In genomic region chr17:43983515-43984411, GRCh38 we compare ENCODE assay signal across 9 cellular contexts. TPM values are rescaled to one million over a fixed set of nuclear protein-coding genes. Genes with fewer than 3 reads are reported as not detected.
DNase-seq lines count a peak whose midpoint lies in the region; ATAC-seq and TF ChIP-seq lines count a peak whose summit lies in the region.
"Had no signal": no experiment of that assay in that cellular context is flagged by ENCODE, and none has a peak within 500 bp of the region (broad histone marks: within the 10 kb centered on the region; RNA-seq: fewer than 3 reads in every experiment).

No MANE protein-coding gene starts in this region.

- peak overlapping the region; percentile 60 for H3K9ac ChIP-seq in ES-I3 (ENCODE audit: low read depth, low read length)

- H3K4me1 ChIP-seq in ES-I3 (ENCODE audit: insufficient read depth, low read length), result no peaks in the 10 kb centered on the region
- peaks cover 0 to 13% (median 7%) of the 10 kb centered on the region in 4 donors for H3K4me1 ChIP-seq in Peyer's patch
- no peaks in the 10 kb centered on the region for H3K4me1 ChIP-seq in prostate gland (replicated peaks)

- H3K9me3 ChIP-seq in ES-I3 (ENCODE audit: control insufficient read depth, insufficient read depth, low read length), result no peaks in the 10 kb centered on the region
- H3K9me3 ChIP-seq in Peyer's patch, result no peaks in the 10 kb centered on the region
- H3K9me3 ChIP-seq in prostate gland, result no peaks in the 10 kb centered on the region

- H3K27ac ChIP-seq in Peyer's patch (peak overlapping the region in 1 of 4 donors; percentile 57), prostate gland (no peak overlapping the region)

- intact Hi-C loops in prostate gland (cut with DNase I), result no loop called here

- DNase-seq in Peyer's patch (peak in 2 of 3 donors; percentile 55 to 71), foreskin fibroblast (peak in 1 of 2 donors; percentile 54), prostate gland (ENCODE audit: low spot score) (no peak), NCI-H1930 (lab: John Stamatoyannopoulos, UW) (no peak)
- no peak for DNase-seq in effector CD8-positive, alpha-beta T cell (lab: John Stamatoyannopoulos, UW)

- H3K36me3 ChIP-seq in ES-I3 (ENCODE audit: insufficient read depth, low read length) (no peaks in the 10 kb centered on the region), Peyer's patch (no peaks in the 10 kb centered on the region), prostate gland (no peaks in the 10 kb centered on the region)

- ATAC-seq in GM19452 (IDR thresholded peaks at IDR 0.05; ENCODE audit: unreplicated experiment) (no peak), GM18861 (IDR thresholded peaks at IDR 0.05; ENCODE audit: unreplicated experiment) (no peak)

- peak overlapping the region in 3 of 4 donors; percentile 31 to 56 (median 51) for H3K4me3 ChIP-seq in Peyer's patch
- H3K4me3 ChIP-seq in foreskin fibroblast (ENCODE audit: low read depth in 1 of 2, low read length in 2 of 2), result peak overlapping the region; percentile 35 to 46
- H3K4me3 ChIP-seq in prostate gland, result peak overlapping the region; percentile 13 to 32

- peak in 2 of 6 experiments; percentile 2 to 22 for TF ChIP-seq CTCF in Peyer's patch (IDR thresholded peaks at IDR 0.05)
- TF ChIP-seq CTCF in foreskin fibroblast (IDR thresholded peaks at IDR 0.05; ENCODE audit: low read depth, low read length), result peak; percentile 31
- no peak for TF ChIP-seq CTCF in prostate gland (IDR thresholded peaks at IDR 0.05)

- no peaks in the 10 kb centered on the region for H3K27me3 ChIP-seq in Peyer's patch
- H3K27me3 ChIP-seq in prostate gland (replicated peaks; ENCODE audit: insufficient read depth), result no peaks in the 10 kb centered on the region

- 5% methylated on average over 39 of the region's 78 CpGs for WGBS in prostate gland

- TF ChIP-seq POLR2A in Peyer's patch (IDR thresholded peaks at IDR 0.05), result no peak
- no peak for TF ChIP-seq POLR2A in prostate gland (IDR thresholded peaks at IDR 0.05)

RNA-seq across cellular contexts. Expression of gene NAGS, which starts 20.7 kb away (rescaled TPM):
- total RNA-seq in Peyer's patch (10 to 100 TPM in 3 of 4 donors, 1 to 10 TPM in 1; 8.3 to 74.1 (median 57.3) TPM), prostate gland (1 to 10 TPM; 3.1 to 3.8 TPM)

RNA-seq across cellular contexts. Expression of gene PYY, which starts 30.0 kb away (rescaled TPM):
- 10 to 100 TPM in 2 of 4 donors, 1 to 10 TPM in 1, not detected in 1; 7.5 to 58.0 (median 27.5) TPM for total RNA-seq in Peyer's patch
- total RNA-seq in prostate gland, result not detected
- total RNA-seq: liver had no signal

RNA-seq across cellular contexts. Expression of gene TMEM101, which starts 31.0 kb away (rescaled TPM):
- total RNA-seq in Peyer's patch, result 10 to 100 TPM in 3 of 4 donors, 1 to 10 TPM in 1; 8.3 to 20.9 (median 17.5) TPM
- 10 to 100 TPM; 48.0 to 51.6 TPM for total RNA-seq in prostate gland

RNA-seq across cellular contexts. Expression of gene PPY, which starts 41.5 kb away (rescaled TPM):
- not detected for total RNA-seq in Peyer's patch
- total RNA-seq in prostate gland, result not detected
- total RNA-seq: liver had no signal

Comparison
In these comparisons a context has a peak if more than half of its experiments do, and no peak if none do; other contexts are left out.
1. DNase-seq: peak in Peyer's patch (2 of 3); none in prostate gland (single experiment), NCI-H1930 (0 of 2) and effector CD8-positive, alpha-beta T cell (single experiment).
2. RNA of gene PYY, which starts 30.0 kb away (total RNA-seq): 7.5 to 58.0 TPM in Peyer's patch; not detected in prostate gland; every median in the first group is over 4 times any median in the second.
3. Peak in every context shown above with its lines, with median percentiles within 50 percentile points of each other: H3K4me3 ChIP-seq.